15 cellular contexts compared by ENCODE assay signal in genomic region chr5:33401482-33402390, GRCh38. TPM values are rescaled to one million over a fixed set of nuclear protein-coding genes. Genes with fewer than 3 reads are reported as not detected.
DNase-seq lines count a peak whose midpoint lies in the region; ATAC-seq, FAIRE-seq and TF ChIP-seq lines count a peak whose summit lies in the region.
"Had no signal": no experiment of that assay in that cellular context is flagged by ENCODE, and none has a peak within 500 bp of the region (broad histone marks: within the 10 kb centered on the region; RNA-seq: fewer than 3 reads in every experiment).

No MANE protein-coding gene starts in this region.

- no peak for ATAC-seq in sciatic nerve
- ATAC-seq: naive thymus-derived CD8-positive, alpha-beta T cell had no signal

- intact Hi-C loops in Calu3 (cut with micrococcal nuclease; ENCODE audit: unreplicated experiment) (no loop called here), sciatic nerve (cut with DNase I) (no loop called here)

- no TSS peak for BruUV-seq in Calu3 (replicated peaks; lab: Mats Ljungman, UMichigan)

- TF ChIP-seq CTCF in Calu3 (IDR thresholded peaks at IDR 0.05; ENCODE audit: unreplicated experiment) (no peak), chondrocyte (IDR thresholded peaks at IDR 0.05) (no peak)

- DNase-seq in Calu3 (peak; percentile 9), HTR-8/SVneo (ENCODE audit: insufficient read length, low spot score) (peak; percentile 49), chondrocyte (ENCODE audit: low spot score) (no peak), lung microvascular endothelial cell (ENCODE audit: low read depth in 2 of 2) (peak; percentile 81 to 87), sciatic nerve (ENCODE audit: low spot score) (no peak), DMS79 (lab: John Stamatoyannopoulos, UW) (no peak), NOMO-1 treated with DMSO at 0.1 percent for 48 hours (lab: John Stamatoyannopoulos, UW; ENCODE audit: unreplicated experiment) (no peak), GM19238 (ENCODE audit: insufficient read length, low spot score) (no peak)
- DNase-seq: activated B cell treated with CpG ODN at 0.5 μM for 24 hours; activated effector memory CD4-positive, alpha-beta T cell treated with Interleukin-2 at 50 U/mL for 16 hours; CD4-positive, alpha-beta memory T cell; naive thymus-derived CD8-positive, alpha-beta T cell; NCI-H2029 treated with DMSO at 0.1 percent for 48 hours; stimulated activated naive CD4-positive, alpha-beta T cell had no signal

- peak; percentile 95 for FAIRE-seq in HTR-8/SVneo (lab: Jason Lieb, UNC)

- H3K27ac Mint-ChIP-seq in Calu3 (ENCODE audit: unreplicated experiment), result no peak overlapping the region
- H3K27ac Mint-ChIP-seq in chondrocyte (ENCODE audit: unreplicated experiment), result peak overlapping the region; percentile 81
- H3K27ac Mint-ChIP-seq: activated B cell treated with CpG ODN at 0.5 μM for 24 hours; CD4-positive, alpha-beta memory T cell; naive thymus-derived CD8-positive, alpha-beta T cell had no signal

- H3K27me3 Mint-ChIP-seq in Calu3 (ENCODE audit: unreplicated experiment) (peaks cover 7% of the 10 kb centered on the region), chondrocyte (ENCODE audit: low read depth) (no peaks in the 10 kb centered on the region)

- H3K4me3 Mint-ChIP-seq in Calu3 (ENCODE audit: low read depth, unreplicated experiment) (no peak overlapping the region), chondrocyte (ENCODE audit: unreplicated experiment) (peak overlapping the region; percentile 16)
- H3K4me3 Mint-ChIP-seq: activated B cell treated with CpG ODN at 0.5 μM for 24 hours; CD4-positive, alpha-beta memory T cell; naive thymus-derived CD8-positive, alpha-beta T cell had no signal

- CTCF ChIA-PET in Calu3 (lab: Charles Lee), result no interaction called here

- H3K36me3 Mint-ChIP-seq in Calu3 (ENCODE audit: insufficient read depth, unreplicated experiment) (no peaks in the 10 kb centered on the region), chondrocyte (ENCODE audit: low read depth) (no peaks in the 10 kb centered on the region)
- H3K36me3 Mint-ChIP-seq: CD4-positive, alpha-beta memory T cell; IgD-negative memory B cell; naive thymus-derived CD8-positive, alpha-beta T cell had no signal

- H3K9me3 Mint-ChIP-seq in Calu3 (ENCODE audit: low read depth, unreplicated experiment), result peaks cover 4% of the 10 kb centered on the region
- no peaks in the 10 kb centered on the region for H3K9me3 Mint-ChIP-seq in chondrocyte (ENCODE audit: low read depth)
- H3K9me3 Mint-ChIP-seq: activated B cell treated with CpG ODN at 0.5 μM for 24 hours had no signal

- H3K4me1 Mint-ChIP-seq in Calu3 (ENCODE audit: low read depth, unreplicated experiment), result peaks cover 19% of the 10 kb centered on the region
- peaks cover 21% of the 10 kb centered on the region for H3K4me1 Mint-ChIP-seq in chondrocyte (ENCODE audit: low read depth)
- H3K4me1 Mint-ChIP-seq: CD4-positive, alpha-beta memory T cell; naive thymus-derived CD8-positive, alpha-beta T cell had no signal

RNA-seq across cellular contexts. Expression of gene TARS1, which starts 39.0 kb away (rescaled TPM):
- total RNA-seq in Calu3 (2022), result 168 and 201 TPM in 2 replicates
- 109 to 254 TPM (median 253 TPM) in 3 replicates for total RNA-seq in chondrocyte
- total RNA-seq in lung microvascular endothelial cell, result 128 and 180 TPM in 2 replicates
- 74.4 TPM for total RNA-seq in sciatic nerve

Comparison
In these comparisons a context has a peak if more than half of its experiments do, and no peak if none do; other contexts are left out.
1. DNase-seq: peak in Calu3 (single experiment), HTR-8/SVneo (single experiment) and lung microvascular endothelial cell (2 of 2); none in chondrocyte (single experiment), sciatic nerve (single experiment), DMS79 (single experiment), NOMO-1 treated with DMSO at 0.1 percent for 48 hours (single experiment) and GM19238 (single experiment).